24 cellular contexts compared by ENCODE assay signal in the genomic region with DNA sequence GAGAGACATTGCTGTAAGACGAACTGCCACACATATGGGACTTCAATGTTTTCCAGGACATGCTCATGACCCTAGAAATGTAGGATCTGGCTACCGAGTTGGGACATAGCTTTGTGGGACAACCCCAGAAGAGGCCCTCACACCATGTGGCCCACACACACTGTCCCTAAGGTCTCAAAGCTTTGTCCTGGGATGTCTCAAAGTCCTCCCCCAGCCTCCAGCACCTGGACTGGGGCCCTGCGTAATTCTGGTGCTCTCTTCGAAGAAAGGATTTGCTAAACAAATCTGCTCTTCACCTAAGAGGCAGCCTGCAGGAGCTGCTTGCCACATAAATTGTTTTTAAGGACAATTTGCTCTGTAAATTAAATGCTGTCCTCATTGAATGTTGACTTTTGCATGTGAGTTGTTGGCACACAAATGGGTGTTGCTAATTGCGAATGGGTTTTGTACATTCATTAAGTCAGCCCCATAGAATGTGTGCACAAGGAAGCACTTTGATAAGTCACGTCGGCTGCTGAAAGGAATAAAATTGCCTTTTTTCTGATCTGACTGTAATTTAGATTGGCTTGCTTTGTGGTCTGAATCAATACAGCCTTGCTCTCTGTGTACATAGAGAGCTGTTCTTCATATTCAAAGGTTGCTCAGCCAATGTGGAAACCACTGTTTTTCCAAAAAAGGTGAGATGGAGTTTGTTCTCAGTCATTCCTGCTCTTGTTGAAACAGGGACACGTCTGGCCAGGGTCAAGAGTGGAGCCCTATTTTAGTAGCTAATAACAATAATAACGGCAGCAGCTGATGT.
DNase-seq lines count a peak whose midpoint lies in the region; ATAC-seq and TF ChIP-seq lines count a peak whose summit lies in the region.
"Had no signal": no experiment of that assay in that cellular context is flagged by ENCODE, and none has a peak within 500 bp of the region (broad histone marks: within the 10 kb centered on the region; RNA-seq: fewer than 3 reads in every experiment).

No MANE protein-coding gene starts in this region.

- H3K9me3 ChIP-seq in esophagus muscularis mucosa (peaks cover 0 to 9% (median 0%) of the 10 kb centered on the region in 4 donors), mesenchymal stem cell (ENCODE audit: control insufficient read depth, low read length) (no peaks in the 10 kb centered on the region), neural progenitor cell (ENCODE audit: low read depth) (no peaks in the 10 kb centered on the region)
- H3K9me3 ChIP-seq: MG63 had no signal

- no peaks in the 10 kb centered on the region for H3K27me3 Mint-ChIP-seq in activated CD8-positive, alpha-beta memory T cell treated with anti-CD3 and anti-CD28 coated beads, Interleukin-2, amount 10 ng/mL, durations not matched to agents 7 days and 5 days
- H3K27me3 Mint-ChIP-seq in activated T-helper 17 cell treated with anti-CD3 and anti-CD28 coated beads, Interleukin-2, amount 50 U/mL, for 72 hours, result no peaks in the 10 kb centered on the region
- peaks cover 4% of the 10 kb centered on the region for H3K27me3 Mint-ChIP-seq in neural progenitor cell (ENCODE audit: insufficient read depth, low read depth)
- H3K27me3 Mint-ChIP-seq: CD4-positive, alpha-beta memory T cell; central memory CD8-positive, alpha-beta T cell had no signal

- H2BK12ac ChIP-seq in mesenchymal stem cell (ENCODE audit: low read length in 2 of 2), result no peak overlapping the region

- H3K36me3 Mint-ChIP-seq in activated CD8-positive, alpha-beta memory T cell treated with anti-CD3 and anti-CD28 coated beads, Interleukin-2, amount 10 ng/mL, durations not matched to agents 7 days and 5 days, result peaks cover 3% of the 10 kb centered on the region
- H3K36me3 Mint-ChIP-seq in activated T-helper 17 cell treated with anti-CD3 and anti-CD28 coated beads, Interleukin-2, amount 50 U/mL, for 72 hours (ENCODE audit: low read depth), result peaks cover 36% of the 10 kb centered on the region
- H3K36me3 Mint-ChIP-seq in neural progenitor cell, result no peaks in the 10 kb centered on the region

- no peak overlapping the region for H3K23ac ChIP-seq in mesenchymal stem cell (ENCODE audit: low read length in 2 of 2)

- intact Hi-C loops in esophagus muscularis mucosa (cut with DNase I), result no loop called here

- ATAC-seq in activated CD8-positive, alpha-beta memory T cell treated with anti-CD3 and anti-CD28 coated beads, Interleukin-2, amount 10 ng/mL, durations not matched to agents 7 days and 5 days, result no peak
- ATAC-seq in activated T-helper 17 cell treated with anti-CD3 and anti-CD28 coated beads, Interleukin-2, amount 50 U/mL, for 72 hours (replicated peaks), result no peak

- peaks cover 0 to 4% (median 0%) of the 10 kb centered on the region in 4 donors for H3K27me3 ChIP-seq in esophagus muscularis mucosa
- H3K27me3 ChIP-seq in mesenchymal stem cell (ENCODE audit: control insufficient read depth in 1 of 2, insufficient read depth in 1 of 2, low read length in 2 of 2), result no peaks in the 10 kb centered on the region
- H3K27me3 ChIP-seq in neural progenitor cell, result no peaks in the 10 kb centered on the region
- H3K27me3 ChIP-seq: MG63, stomach, tibial nerve had no signal

- peak; percentile 13 for DNase-seq in activated CD8-positive, alpha-beta memory T cell treated with anti-CD3 and anti-CD28 coated beads for 24 hours
- no peak for DNase-seq in activated CD8-positive, alpha-beta memory T cell treated with anti-CD3 and anti-CD28 coated beads, Interleukin-2, amount 10 ng/mL, durations not matched to agents 7 days and 5 days
- peak; percentile 69 for DNase-seq in NCI-H2227 (lab: John Stamatoyannopoulos, UW; ENCODE audit: unreplicated experiment)
- peak; percentile 53 for DNase-seq in esophagus muscularis mucosa (ENCODE audit: extremely low spot score)
- no peak for DNase-seq in mesenchymal stem cell
- no peak for DNase-seq in neural progenitor cell (ENCODE audit: low spot score)
- no peak for DNase-seq in activated T-cell treated with anti-CD3 and anti-CD28 coated beads for 4 hours
- DNase-seq: 8988T; activated CD4-positive, alpha-beta T cell treated with anti-CD3 and anti-CD28 coated beads for 48 hours; activated effector memory CD4-positive, alpha-beta T cell treated with Interleukin-2 at 50 U/mL for 16 hours; CD4-positive, alpha-beta memory T cell; dermis blood vessel endothelial cell; DMS 273 treated with DMSO at 0.1 percent for 48 hours; GF-D8; KBM-7; MG63; NCI-H187 treated with DMSO at 0.1 percent for 48 hours; stimulated activated CD8-positive, alpha-beta memory T cell treated with anti-CD3 and anti-CD28 coated beads, Interleukin-4, amount 100 ng/mL, for 48 hours; stomach had no signal

- H3K36me3 ChIP-seq in esophagus muscularis mucosa (no peaks in the 10 kb centered on the region), mesenchymal stem cell (ENCODE audit: control insufficient read depth in 1 of 2, insufficient read depth in 2 of 2, low read depth in 1 of 2, low read length in 2 of 2) (no peaks in the 10 kb centered on the region), neural progenitor cell (no peaks in the 10 kb centered on the region)
- H3K36me3 ChIP-seq: MG63, stomach, tibial nerve had no signal

- no peak overlapping the region for H2BK5ac ChIP-seq in mesenchymal stem cell (ENCODE audit: low read depth, low read length, poor library complexity, severe bottlenecking)

- no peak overlapping the region for H3K27ac ChIP-seq in esophagus muscularis mucosa (replicated peaks in 1 of 4)
- H3K27ac ChIP-seq in mesenchymal stem cell (ENCODE audit: low read length, poor library complexity, severe bottlenecking), result no peak overlapping the region
- no peak overlapping the region for H3K27ac ChIP-seq in neural progenitor cell
- H3K27ac ChIP-seq: stomach, tibial nerve had no signal

- H3K4me1 ChIP-seq in esophagus muscularis mucosa (no peaks in the 10 kb centered on the region), mesenchymal stem cell (ENCODE audit: control insufficient read depth, insufficient read depth, low read depth, low read length) (no peaks in the 10 kb centered on the region), neural progenitor cell (no peaks in the 10 kb centered on the region)
- H3K4me1 ChIP-seq: stomach, tibial nerve had no signal

- H3K14ac ChIP-seq in mesenchymal stem cell (ENCODE audit: low read length in 2 of 2), result no peak overlapping the region

- H4K91ac ChIP-seq in mesenchymal stem cell (ENCODE audit: low read length), result no peak overlapping the region

- H2AK5ac ChIP-seq in mesenchymal stem cell (ENCODE audit: low read length, severe bottlenecking), result no peak overlapping the region

- H3K18ac ChIP-seq in mesenchymal stem cell (ENCODE audit: low read depth in 1 of 2, low read length in 2 of 2), result no peak overlapping the region

- H3K4me2 ChIP-seq in mesenchymal stem cell (ENCODE audit: low read length, poor library complexity, severe bottlenecking), result no peak overlapping the region
- H3K4me2 ChIP-seq in neural progenitor cell, result no peak overlapping the region
- H3K4me2 ChIP-seq: GM23338 had no signal

- H3K4me3 ChIP-seq in esophagus muscularis mucosa (no peak overlapping the region), mesenchymal stem cell (ENCODE audit: insufficient read depth in 1 of 2, low read depth in 1 of 2, low read length in 2 of 2) (no peak overlapping the region), neural progenitor cell (no peak overlapping the region)
- H3K4me3 ChIP-seq: GM23338, lung, MG63, stomach, tibial nerve had no signal

- H3K9ac ChIP-seq in mesenchymal stem cell (ENCODE audit: low read length), result no peak overlapping the region
- H3K9ac ChIP-seq in neural progenitor cell, result no peak overlapping the region

- H2AFZ ChIP-seq in mesenchymal stem cell (ENCODE audit: low read depth, low read length), result no peak overlapping the region
- H2AFZ ChIP-seq in neural progenitor cell (replicated peaks), result no peak overlapping the region
- H2AFZ ChIP-seq: GM23338 had no signal

- no peak for TF ChIP-seq POLR2A in esophagus muscularis mucosa (IDR thresholded peaks at IDR 0.05; ENCODE audit: low read depth)

- no peaks in the 10 kb centered on the region for H3F3A ChIP-seq in neural progenitor cell (ENCODE audit: low read depth)

- H3K79me1 ChIP-seq in mesenchymal stem cell (replicated peaks; ENCODE audit: low read length, poor library complexity, severe bottlenecking), result no peaks in the 10 kb centered on the region

- no peak overlapping the region for H2BK15ac ChIP-seq in mesenchymal stem cell (ENCODE audit: low read depth, poor library complexity, severe bottlenecking)

- no peaks in the 10 kb centered on the region for H4K20me1 ChIP-seq in neural progenitor cell (ENCODE audit: low read depth)

- H3K4ac ChIP-seq in mesenchymal stem cell (ENCODE audit: low read depth in 1 of 2, low read length in 2 of 2), result no peak overlapping the region

- no peak overlapping the region for H3K4me3 Mint-ChIP-seq in activated CD8-positive, alpha-beta memory T cell treated with anti-CD3 and anti-CD28 coated beads, Interleukin-2, amount 10 ng/mL, durations not matched to agents 7 days and 5 days
- H3K4me3 Mint-ChIP-seq in activated T-helper 17 cell treated with anti-CD3 and anti-CD28 coated beads, Interleukin-2, amount 50 U/mL, for 72 hours, result no peak overlapping the region
- no peak overlapping the region for H3K4me3 Mint-ChIP-seq in neural progenitor cell
- H3K4me3 Mint-ChIP-seq: CD4-positive, alpha-beta memory T cell; central memory CD8-positive, alpha-beta T cell; GM23338 had no signal

- CTCF ChIA-PET in activated CD8-positive, alpha-beta memory T cell treated with anti-CD3 and anti-CD28 coated beads, Interleukin-2, amount 10 ng/mL, durations not matched to agents 7 days and 5 days (lab: Charles Lee), result no interaction called here

- TF ChIP-seq CTCF in esophagus muscularis mucosa (IDR thresholded peaks at IDR 0.05) (no peak), neural progenitor cell (IDR thresholded peaks at IDR 0.05) (no peak)

- H3K4me1 Mint-ChIP-seq in activated CD8-positive, alpha-beta memory T cell treated with anti-CD3 and anti-CD28 coated beads, Interleukin-2, amount 10 ng/mL, durations not matched to agents 7 days and 5 days, result no peaks in the 10 kb centered on the region
- H3K4me1 Mint-ChIP-seq in activated T-helper 17 cell treated with anti-CD3 and anti-CD28 coated beads, Interleukin-2, amount 50 U/mL, for 72 hours, result peaks cover 3% of the 10 kb centered on the region
- no peaks in the 10 kb centered on the region for H3K4me1 Mint-ChIP-seq in neural progenitor cell
- H3K4me1 Mint-ChIP-seq: central memory CD8-positive, alpha-beta T cell had no signal

- no peak overlapping the region for H4K8ac ChIP-seq in mesenchymal stem cell (ENCODE audit: low read length)

- no peak overlapping the region for H2BK120ac ChIP-seq in mesenchymal stem cell (ENCODE audit: low read depth, low read length)

- no peak overlapping the region for H3K27ac Mint-ChIP-seq in activated CD8-positive, alpha-beta memory T cell treated with anti-CD3 and anti-CD28 coated beads, Interleukin-2, amount 10 ng/mL, durations not matched to agents 7 days and 5 days
- no peak overlapping the region for H3K27ac Mint-ChIP-seq in activated T-helper 17 cell treated with anti-CD3 and anti-CD28 coated beads, Interleukin-2, amount 50 U/mL, for 72 hours
- no peak overlapping the region for H3K27ac Mint-ChIP-seq in neural progenitor cell
- H3K27ac Mint-ChIP-seq: CD4-positive, alpha-beta memory T cell; GM23338 had no signal

- peaks cover 3% of the 10 kb centered on the region for H3K9me3 Mint-ChIP-seq in activated CD8-positive, alpha-beta memory T cell treated with anti-CD3 and anti-CD28 coated beads, Interleukin-2, amount 10 ng/mL, durations not matched to agents 7 days and 5 days (ENCODE audit: low read depth)
- peaks cover 11% of the 10 kb centered on the region for H3K9me3 Mint-ChIP-seq in activated T-helper 17 cell treated with anti-CD3 and anti-CD28 coated beads, Interleukin-2, amount 50 U/mL, for 72 hours
- H3K9me3 Mint-ChIP-seq in neural progenitor cell, result no peaks in the 10 kb centered on the region

- WGBS in esophagus muscularis mucosa, result 80% methylated on average over 9 of the region's 9 CpGs
- 79% methylated on average over 9 of the region's 9 CpGs for WGBS in mesenchymal stem cell

- no peaks in the 10 kb centered on the region for H3K79me2 ChIP-seq in neural progenitor cell (ENCODE audit: low read depth)

- TF ChIP-seq EP300 in esophagus muscularis mucosa (IDR thresholded peaks at IDR 0.05), result no peak

Comparison
In these comparisons a context has a peak if more than half of its experiments do, and no peak if none do; other contexts are left out.
1. DNase-seq: peak in activated CD8-positive, alpha-beta memory T cell treated with anti-CD3 and anti-CD28 coated beads for 24 hours (single experiment), NCI-H2227 (single experiment) and esophagus muscularis mucosa (single experiment); none in activated CD8-positive, alpha-beta memory T cell treated with anti-CD3 and anti-CD28 coated beads, Interleukin-2, amount 10 ng/mL, durations not matched to agents 7 days and 5 days (single experiment), mesenchymal stem cell (single experiment), neural progenitor cell (single experiment) and activated T-cell treated with anti-CD3 and anti-CD28 coated beads for 4 hours (single experiment).